Comparison of ENCODE assay signal across 12 cellular contexts in genomic region chr2:232700154-232700553, GRCh38. TPM values are rescaled to one million over a fixed set of nuclear protein-coding genes. Genes with fewer than 3 reads are reported as not detected.
DNase-seq lines count a peak whose midpoint lies in the region; ATAC-seq and TF ChIP-seq lines count a peak whose summit lies in the region.
"Had no signal": no experiment of that assay in that cellular context is flagged by ENCODE, and none has a peak within 500 bp of the region (broad histone marks: within the 10 kb centered on the region; RNA-seq: fewer than 3 reads in every experiment).

No MANE protein-coding gene starts in this region.

- peaks cover 79% of the 10 kb centered on the region for H3K79me2 ChIP-seq in GM23248 (ENCODE audit: insufficient read depth)

- H3F3A ChIP-seq in GM23248 (ENCODE audit: insufficient read depth), result peaks cover 5% of the 10 kb centered on the region

- H3K27ac ChIP-seq in GM23248, result no peak overlapping the region

- H3K4me2 ChIP-seq in GM23248 (ENCODE audit: unreplicated experiment), result peak overlapping the region; percentile 27

- 91 to 96% methylated on average over 1 of the region's 1 CpG for WGBS in GM23248 (ENCODE audit: low coverage in 1 of 2, low lambda C conversion rate in 2 of 2, missing lambda C conversion rate in 2 of 2), 2 experiments

- DNase-seq in CD14-positive monocyte (ENCODE audit: low spot score) (no peak), GM23248 (no peak), natural killer cell (no peak), DMS79 (lab: John Stamatoyannopoulos, UW) (no peak), cerebellum (ENCODE audit: low spot score) (no peak), DMS53 treated with DMSO at 0.1 percent for 48 hours (lab: John Stamatoyannopoulos, UW; ENCODE audit: unreplicated experiment) (no peak)
- DNase-seq in activated naive CD8-positive, alpha-beta T cell treated with anti-CD3 and anti-CD28 coated beads for 36 hours, result no peak
- DNase-seq: activated B cell treated with CpG ODN at 0.5 μM for 24 hours, NCI-H2081 treated with DMSO at 0.1 percent for 48 hours, small intestine had no signal

- peaks cover 27 to 34% of the 10 kb centered on the region in 2 donors for H3K36me3 Mint-ChIP-seq in CD14-positive monocyte
- H3K36me3 Mint-ChIP-seq in activated naive CD8-positive, alpha-beta T cell treated with anti-CD3 and anti-CD28 coated beads for 36 hours, result peaks cover 42% of the 10 kb centered on the region
- no peaks in the 10 kb centered on the region for H3K36me3 Mint-ChIP-seq in natural killer cell

- H4K20me1 ChIP-seq in GM23248 (ENCODE audit: insufficient read depth), result no peaks in the 10 kb centered on the region; the same call in 1 of the 2 replicates

- H3K36me3 ChIP-seq in GM23248 (ENCODE audit: low read depth), result no peaks in the 10 kb centered on the region

- no peaks in the 10 kb centered on the region for H3K9me3 ChIP-seq in GM23248 (ENCODE audit: low read depth)
- H3K9me3 ChIP-seq: HAP-1 had no signal

- H3K4me3 ChIP-seq in GM23248, result no peak overlapping the region

- in situ Hi-C loops in GM23248 (cut with MboI), result no loop called here

- no peaks in the 10 kb centered on the region for H3K27me3 ChIP-seq in GM23248 (replicated peaks; ENCODE audit: insufficient read depth)

- peaks cover 29% of the 10 kb centered on the region for H3K4me1 ChIP-seq in GM23248 (ENCODE audit: insufficient read depth)

- H3K9me3 Mint-ChIP-seq in CD14-positive monocyte (peaks cover 0 to under 1% (median 0%) of the 10 kb centered on the region in 7 donors), natural killer cell (no peaks in the 10 kb centered on the region)
- peaks cover 2% of the 10 kb centered on the region for H3K9me3 Mint-ChIP-seq in activated naive CD8-positive, alpha-beta T cell treated with anti-CD3 and anti-CD28 coated beads for 36 hours
- H3K9me3 Mint-ChIP-seq: activated B cell treated with CpG ODN at 0.5 μM for 24 hours had no signal

- H3K4me1 Mint-ChIP-seq in CD14-positive monocyte, result peaks cover 34% of the 10 kb centered on the region
- peaks cover 37% of the 10 kb centered on the region for H3K4me1 Mint-ChIP-seq in activated naive CD8-positive, alpha-beta T cell treated with anti-CD3 and anti-CD28 coated beads for 36 hours
- H3K4me1 Mint-ChIP-seq in natural killer cell, result peaks cover 39 to 47% of the 10 kb centered on the region in 2 donors

- no peak overlapping the region for H3K9ac ChIP-seq in GM23248

- peak overlapping the region in 1 of 2 donors; percentile 22 for H3K4me3 Mint-ChIP-seq in CD14-positive monocyte
- H3K4me3 Mint-ChIP-seq in activated naive CD8-positive, alpha-beta T cell treated with anti-CD3 and anti-CD28 coated beads for 36 hours, result peak overlapping the region; percentile 48
- peak overlapping the region; percentile 17 for H3K4me3 Mint-ChIP-seq in natural killer cell
- H3K4me3 Mint-ChIP-seq: activated B cell treated with CpG ODN at 0.5 μM for 24 hours had no signal

- H3K9me2 ChIP-seq in GM23248 (ENCODE audit: insufficient read depth), result no peaks in the 10 kb centered on the region

- ATAC-seq in natural killer cell (no peak), HG03432 (IDR thresholded peaks at IDR 0.05; ENCODE audit: unreplicated experiment) (no peak)

- H3K27me3 Mint-ChIP-seq in CD14-positive monocyte (ENCODE audit: low read depth in 3 of 3), result peaks cover 0 to 5% (median 4%) of the 10 kb centered on the region in 3 donors
- H3K27me3 Mint-ChIP-seq in activated naive CD8-positive, alpha-beta T cell treated with anti-CD3 and anti-CD28 coated beads for 36 hours, result no peaks in the 10 kb centered on the region
- no peaks in the 10 kb centered on the region for H3K27me3 Mint-ChIP-seq in natural killer cell (ENCODE audit: low read depth in 2 of 2)
- H3K27me3 Mint-ChIP-seq: activated B cell treated with CpG ODN at 0.5 μM for 24 hours had no signal

- peak overlapping the region in 5 of 7 donors; percentile 1 to 86 (median 72) for H3K27ac Mint-ChIP-seq in CD14-positive monocyte
- H3K27ac Mint-ChIP-seq in activated naive CD8-positive, alpha-beta T cell treated with anti-CD3 and anti-CD28 coated beads for 36 hours, result no peak overlapping the region
- H3K27ac Mint-ChIP-seq in natural killer cell, result peak overlapping the region in 1 of 2 donors; percentile 29
- H3K27ac Mint-ChIP-seq: activated B cell treated with CpG ODN at 0.5 μM for 24 hours had no signal

- intact Hi-C loops in CD14-positive monocyte (cut with micrococcal nuclease) (no loop called here), natural killer cell (cut with micrococcal nuclease) (no loop called here)

- H2AFZ ChIP-seq in GM23248, result no peak overlapping the region

- TF ChIP-seq CTCF in CD14-positive monocyte (IDR thresholded peaks at IDR 0.05) (no peak), natural killer cell (IDR thresholded peaks at IDR 0.05) (no peak)

RNA-seq across cellular contexts. Expression of gene GIGYF2, which starts 3.0 kb away (rescaled TPM):
- polyA plus RNA-seq in CD14-positive monocyte (10 to 100 TPM in 1 of 2 donors, 1 to 10 TPM in 1; 7.7 to 17.3 TPM), GM23248 (2016; fragmentation: Nextera tagmentation; extraction: Ambion mirVana) (26.1 and 27.2 TPM in 2 replicates)
- 35.2 and 69.0 TPM in 2 replicates for total RNA-seq in GM23248 (2014; rRNA removed; shearing (Covaris generic))
- total RNA-seq in activated naive CD8-positive, alpha-beta T cell treated with anti-CD3 and anti-CD28 coated beads for 36 hours, result 10 to 100 TPM; 45.2 to 45.7 TPM
- total RNA-seq in natural killer cell (10 to 100 TPM; 73.6 to 85.3 (median 80.1) TPM), cerebellum (117 TPM)
